ENCODE assay signal across 8 cellular contexts in the genomic region with DNA sequence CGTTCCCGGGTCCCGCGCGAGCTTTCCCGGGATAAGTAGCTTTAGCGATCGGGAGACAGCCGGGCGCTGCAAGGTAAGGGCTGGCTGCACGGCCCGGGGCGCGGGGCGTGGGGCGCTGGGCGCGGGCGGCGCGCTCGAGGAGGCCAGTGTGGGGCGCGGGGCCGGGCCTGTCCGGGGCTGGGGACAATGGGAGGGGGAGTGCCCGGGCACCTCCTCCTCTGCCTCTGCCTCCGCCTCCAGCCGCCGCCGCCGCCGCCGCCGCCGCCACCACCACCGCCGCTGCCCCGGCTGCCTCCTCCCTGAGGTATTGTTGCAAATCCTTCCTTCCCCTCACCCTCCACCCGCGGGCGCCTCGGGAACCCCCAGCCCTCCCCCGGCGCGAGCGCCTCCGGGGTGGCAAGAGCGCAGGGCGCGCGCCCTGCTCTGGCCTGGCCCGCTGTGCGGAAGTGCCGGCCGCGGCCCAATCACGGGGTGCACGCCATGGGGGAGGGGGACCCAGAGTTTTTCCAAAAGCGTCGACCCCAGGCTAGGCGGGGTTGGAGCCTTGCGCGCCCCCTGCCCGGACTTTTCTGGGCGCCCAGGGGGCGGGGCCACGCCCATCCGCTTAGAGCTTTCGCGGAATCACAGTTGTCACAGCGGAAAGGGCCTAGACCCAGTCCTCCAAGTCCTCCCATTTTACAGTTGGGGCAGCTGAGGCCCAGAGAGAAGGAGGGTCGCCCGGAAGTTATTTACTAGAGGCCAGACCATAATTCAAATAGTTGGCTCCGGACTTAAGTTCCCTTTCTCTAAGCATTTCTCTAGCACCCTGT. TPM values are rescaled to one million over a fixed set of nuclear protein-coding genes. Genes with fewer than 3 reads are reported as not detected.
DNase-seq lines count a peak whose midpoint lies in the region; ATAC-seq and TF ChIP-seq lines count a peak whose summit lies in the region.

A gene with protein sequence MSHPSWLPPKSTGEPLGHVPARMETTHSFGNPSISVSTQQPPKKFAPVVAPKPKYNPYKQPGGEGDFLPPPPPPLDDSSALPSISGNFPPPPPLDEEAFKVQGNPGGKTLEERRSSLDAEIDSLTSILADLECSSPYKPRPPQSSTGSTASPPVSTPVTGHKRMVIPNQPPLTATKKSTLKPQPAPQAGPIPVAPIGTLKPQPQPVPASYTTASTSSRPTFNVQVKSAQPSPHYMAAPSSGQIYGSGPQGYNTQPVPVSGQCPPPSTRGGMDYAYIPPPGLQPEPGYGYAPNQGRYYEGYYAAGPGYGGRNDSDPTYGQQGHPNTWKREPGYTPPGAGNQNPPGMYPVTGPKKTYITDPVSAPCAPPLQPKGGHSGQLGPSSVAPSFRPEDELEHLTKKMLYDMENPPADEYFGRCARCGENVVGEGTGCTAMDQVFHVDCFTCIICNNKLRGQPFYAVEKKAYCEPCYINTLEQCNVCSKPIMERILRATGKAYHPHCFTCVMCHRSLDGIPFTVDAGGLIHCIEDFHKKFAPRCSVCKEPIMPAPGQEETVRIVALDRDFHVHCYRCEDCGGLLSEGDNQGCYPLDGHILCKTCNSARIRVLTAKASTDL (plus strand): TSS at position 209 of the 809 bp plus-strand sequence. CDS start 251,964 bp downstream, outside the sequence.

- ATAC-seq in GM21360 (IDR thresholded peaks at IDR 0.05; ENCODE audit: unreplicated experiment): peak; percentile 85
- ATAC-seq in T-cell (replicated peaks in 1 of 4): peak; percentile 81 to 88 (median 82)
- ATAC-seq in heart right ventricle: peak; percentile 72 to 93 (median 82)
- peak; percentile 87 to 91 for ATAC-seq in upper lobe of left lung (ENCODE audit: low FRiP score in 2 of 2)

- H3K27ac ChIP-seq in adipose tissue (ENCODE audit: low read depth, low read length) (peak within 1 kb of the TSS; percentile 87), heart right ventricle (peak within 1 kb of the TSS; percentile 90 to 99 (median 96)), prostate gland (peak within 1 kb of the TSS; percentile 91 to 93), upper lobe of left lung (peak within 1 kb of the TSS; percentile 92 to 98 (median 96))

- no TSS peak for BruUV-seq in Calu3 (replicated peaks; lab: Mats Ljungman, UMichigan)

- 0 to 1% (median 1%) methylated on average over 49 to 75 of the region's 75 CpGs for WGBS in adipose tissue, 3 donors
- 0% methylated on average over 35 to 74 of the region's 75 CpGs for WGBS in heart right ventricle, 2 donors
- WGBS in prostate gland: under 1% methylated on average over 45 of the region's 75 CpGs
- 0 to 1% methylated on average over 13 to 15 of the region's 75 CpGs for WGBS in upper lobe of left lung, 2 donors

- H3K27ac Mint-ChIP-seq in Calu3 (ENCODE audit: unreplicated experiment) (peak within 1 kb of the TSS; percentile 86), T-cell (peak within 1 kb of the TSS; percentile 86 to 87)

- DNase-seq in Calu3 (peak; percentile 97), HT1080 (ENCODE audit: low read depth) (peak; percentile 82), T-cell (peak; percentile 50 to 89 (median 83)), heart right ventricle (peak; percentile 76 to 82), prostate gland (ENCODE audit: low spot score) (peak; percentile 73), upper lobe of left lung (peak; percentile 83 to 96)

- peaks cover 0 to 66% (median 54%) of the 10 kb centered on the region in 9 donors for H3K4me1 ChIP-seq in heart right ventricle
- peaks cover 10% of the 10 kb centered on the region for H3K4me1 ChIP-seq in prostate gland (replicated peaks)
- peaks cover 30 to 61% (median 36%) of the 10 kb centered on the region in 4 donors for H3K4me1 ChIP-seq in upper lobe of left lung

- H3K27me3 Mint-ChIP-seq in Calu3 (ENCODE audit: unreplicated experiment): no peaks in the 10 kb centered on the region
- no peaks in the 10 kb centered on the region for H3K27me3 Mint-ChIP-seq in T-cell

- H3K4me3 ChIP-seq in heart right ventricle: peak within 1 kb of the TSS; percentile 66 to 92 (median 80)
- H3K4me3 ChIP-seq in prostate gland: peak within 1 kb of the TSS; percentile 59 to 81
- H3K4me3 ChIP-seq in upper lobe of left lung: peak within 1 kb of the TSS; percentile 65 to 83 (median 72)

- intact Hi-C loops in Calu3 (cut with micrococcal nuclease; ENCODE audit: unreplicated experiment) (loop anchor here (1.0 to 5.0 kb wide), 4 partner anchors 117 to 798 kb away; no protein-coding TSS in a partner anchor), heart right ventricle (cut with DNase I) (loop anchor here in 9 of 10 donors (1.0 to 10.0 kb wide), 11 partner anchors 77 to 801 kb away; a partner anchor contains a TSS), prostate gland (cut with DNase I) (loop anchor here (2.0 to 5.0 kb wide), 3 partner anchors 111 to 793 kb away; a partner anchor contains a TSS)

- peaks cover 42% of the 10 kb centered on the region for H3K36me3 Mint-ChIP-seq in Calu3 (ENCODE audit: insufficient read depth, unreplicated experiment)
- no peaks in the 10 kb centered on the region for H3K36me3 Mint-ChIP-seq in T-cell

- CTCF ChIA-PET in Calu3 (lab: Charles Lee) (interaction anchor here (0.6 to 4.0 kb wide), 15 partner anchors 11 to 414 kb away, joined by 3 to 36 read pairs (median 4); a partner anchor contains a TSS), T-cell (lab: Charles Lee) (interaction anchor here (0.8 to 1.4 kb wide), 3 partner anchors 412 to 414 kb away, joined by 4 to 7 read pairs (median 5); no protein-coding TSS in a partner anchor)

- H3K4me1 Mint-ChIP-seq in Calu3 (ENCODE audit: low read depth, unreplicated experiment): peaks cover 56% of the 10 kb centered on the region
- H3K4me1 Mint-ChIP-seq in T-cell: peaks cover 54 to 64% (median 64%) of the 10 kb centered on the region in 3 donors

- H3K4me3 Mint-ChIP-seq in Calu3 (ENCODE audit: low read depth, unreplicated experiment) (peak within 1 kb of the TSS; percentile 72), T-cell (peak within 1 kb of the TSS; percentile 89)

- TF ChIP-seq EP300 in upper lobe of left lung (IDR thresholded peaks at IDR 0.05): peak in 2 of 4 donors; percentile 39 to 45

- H3K27me3 ChIP-seq in heart right ventricle: no peaks in the 10 kb centered on the region
- H3K27me3 ChIP-seq in prostate gland (replicated peaks; ENCODE audit: insufficient read depth): no peaks in the 10 kb centered on the region
- H3K27me3 ChIP-seq in upper lobe of left lung: no peaks in the 10 kb centered on the region

- peak; percentile 14 for TF ChIP-seq POLR2A in prostate gland (IDR thresholded peaks at IDR 0.05)
- peak in 3 of 4 donors; percentile 47 to 78 (median 65) for TF ChIP-seq POLR2A in upper lobe of left lung (IDR thresholded peaks at IDR 0.05)

- H3K9me3 Mint-ChIP-seq in Calu3 (ENCODE audit: low read depth, unreplicated experiment): no peaks in the 10 kb centered on the region
- H3K9me3 Mint-ChIP-seq in T-cell: peaks cover 0 to under 1% (median 0%) of the 10 kb centered on the region in 3 donors

- POLR2A ChIA-PET in T-cell (lab: Charles Lee): interaction anchor here in 1 of 2 donors (1.8 kb wide), 1 partner anchor 409 kb away, joined by 10 read pairs; a partner anchor contains a TSS

- TF ChIP-seq CTCF in Calu3 (IDR thresholded peaks at IDR 0.05; ENCODE audit: unreplicated experiment): peak; percentile 21
- TF ChIP-seq CTCF in heart right ventricle (IDR thresholded peaks at IDR 0.05): peak in 2 of 9 donors; percentile 23 to 26
- TF ChIP-seq CTCF in prostate gland (IDR thresholded peaks at IDR 0.05): peak in 1 of 4 experiments; percentile 10
- TF ChIP-seq CTCF in upper lobe of left lung (IDR thresholded peaks at IDR 0.05): peak in 1 of 6 experiments; percentile 16

- H3K36me3 ChIP-seq in heart right ventricle (no peaks in the 10 kb centered on the region), prostate gland (no peaks in the 10 kb centered on the region), upper lobe of left lung (no peaks in the 10 kb centered on the region)

- H3K9me3 ChIP-seq in heart right ventricle (no peaks in the 10 kb centered on the region), prostate gland (no peaks in the 10 kb centered on the region), upper lobe of left lung (no peaks in the 10 kb centered on the region)

RNA-seq across cellular contexts. Expression of the gene that starts here (rescaled TPM):
- total RNA-seq in Calu3 (2022) (219 and 264 TPM in 2 replicates), T-cell (10 to 100 TPM; 23.8 to 82.6 (median 39.3) TPM), heart right ventricle (100 to 1,000 TPM; 116 to 188 (median 148) TPM), prostate gland (100 to 1,000 TPM; 219 to 248 TPM), upper lobe of left lung (100 to 1,000 TPM in 4 of 6 donors, 10 to 100 TPM in 2; 86.0 to 196 (median 160) TPM)
- total RNA-seq in HT1080 (2014; rRNA removed; shearing (Covaris generic)): 11.7 and 17.4 TPM in 2 replicates
- polyA plus RNA-seq in HT1080 (2015; cell fraction: cytosol; rRNA removed): 6.7 and 13.0 TPM in 2 replicates
- 17.2 and 19.8 TPM in 2 replicates for polyA plus RNA-seq in HT1080 (2015; cell fraction: nucleus; rRNA removed)
- polyA plus RNA-seq in adipose tissue (10 to 100 TPM in 2 of 3 donors, 1 to 10 TPM in 1; 3.6 to 25.6 (median 11.3) TPM), heart right ventricle (10 to 100 TPM in 1 of 2 donors, 1 to 10 TPM in 1; 8.5 to 12.9 TPM)

Comparison
In these comparisons a context has a peak if more than half of its experiments do, and no peak if none do; other contexts are left out.
1. Peak in every context shown above with its lines: DNase-seq, ATAC-seq, H3K4me3 ChIP-seq and H3K27ac ChIP-seq.